ENCODE assay signal across 39 cellular contexts in genomic region chr16:3268294-3268693, GRCh38. TPM values are rescaled to one million over a fixed set of nuclear protein-coding genes. Genes with fewer than 3 reads are reported as not detected.
"Had no signal": no experiment of that assay in that cellular context is flagged by ENCODE, and none has a peak within 500 bp of the region (broad histone marks: within the 10 kb centered on the region; RNA-seq: fewer than 3 reads in every experiment).

No MANE protein-coding gene starts in this region.

- ATAC-seq: activated CD4-positive, alpha-beta T cell treated with anti-CD3 and anti-CD28 coated beads for 36 hours; activated CD4-positive, CD25-positive, alpha-beta regulatory T cell treated with anti-CD3 and anti-CD28 coated beads, Interleukin-2, amount 50 U/mL, for 24 hours; activated CD8-positive, alpha-beta memory T cell treated with anti-CD3 and anti-CD28 coated beads, Interleukin-2, amount 10 ng/mL, durations not matched to agents 7 days and 5 days; activated CD8-positive, alpha-beta T cell treated with anti-CD3 and anti-CD28 coated beads, Interleukin-2, amount 10 ng/mL, durations not matched to agents 7 days and 5 days; activated naive CD4-positive, alpha-beta T cell treated with anti-CD3 and anti-CD28 coated beads, Interleukin-2, amount 50 U/mL, for 72 hours; activated T-cell treated with anti-CD3 and anti-CD28 coated beads, Interleukin-2, amount 50 U/mL, for 72 hours; activated T-helper 17 cell treated with anti-CD3 and anti-CD28 coated beads, Interleukin-2, amount 50 U/mL, for 72 hours; WTC11 had no signal

- H3K4me3 Mint-ChIP-seq: activated CD4-positive, alpha-beta memory T cell treated with anti-CD3 and anti-CD28 coated beads, Interleukin-2, amount 10 ng/mL, durations not matched to agents 7 days and 5 days; activated CD4-positive, alpha-beta T cell treated with anti-CD3 and anti-CD28 coated beads for 36 hours; activated CD4-positive, alpha-beta T cell treated with anti-CD3 and anti-CD28 coated beads, Interleukin-2, amount 10 ng/mL, durations not matched to agents 7 days and 5 days; activated CD8-positive, alpha-beta memory T cell treated with anti-CD3 and anti-CD28 coated beads, Interleukin-2, amount 10 ng/mL, durations not matched to agents 7 days and 5 days; activated CD8-positive, alpha-beta T cell treated with anti-CD3 and anti-CD28 coated beads, Interleukin-2, amount 10 ng/mL, durations not matched to agents 7 days and 5 days; activated naive CD4-positive, alpha-beta T cell treated with anti-CD3 and anti-CD28 coated beads for 36 hours; activated T-cell treated with anti-CD3 and anti-CD28 coated beads, Interleukin-2, amount 50 U/mL, for 24 hours; activated T-cell treated with anti-CD3 and anti-CD28 coated beads, Interleukin-2, amount 50 U/mL, for 72 hours; activated T-helper 1 cell treated with anti-CD3 and anti-CD28 coated beads, Interleukin-12 subunit alpha, Interleukin-12 subunit beta, Interleukin-2, Interleukin-4 antibody, amounts not matched to agents 30 ng/mL and 10 ng/mL and 1 ng/mL, durations not matched to agents 14 hours and 24 hours and 36 hours; activated T-helper 17 cell treated with anti-CD3 and anti-CD28 coated beads, Interleukin-2, amount 50 U/mL, for 72 hours; brain; central memory CD8-positive, alpha-beta T cell; T-helper 1 cell treated with Interleukin-12 subunit alpha and Interleukin-12 subunit beta and Interleukin-4 antibody, amounts not matched to agents 30 μg/mL and 1 μg/mL, for 36 hours; T-helper 2 cell treated with Interferon-gamma antibody and Interleukin-4, amounts not matched to agents 5 μg/mL and 100 μg/mL, for 36 hours; WTC11 had no signal

- H3K9me3 Mint-ChIP-seq: activated T-helper 17 cell treated with anti-CD3 and anti-CD28 coated beads, Interleukin-2, amount 50 U/mL, for 72 hours; central memory CD8-positive, alpha-beta T cell had no signal

- H3K27ac ChIP-seq: ascending aorta, cardiac muscle cell, VCaP had no signal

- DNase-seq: activated CD4-positive, alpha-beta memory T cell treated with anti-CD3 and anti-CD28 coated beads, Interleukin-2, amount 10 ng/mL, durations not matched to agents 7 days and 5 days; activated CD4-positive, alpha-beta T cell treated with anti-CD3 and anti-CD28 coated beads for 1 hour; activated CD4-positive, alpha-beta T cell treated with anti-CD3 and anti-CD28 coated beads for 36 hours; activated CD4-positive, alpha-beta T cell treated with anti-CD3 and anti-CD28 coated beads for 48 hours; activated CD4-positive, alpha-beta T cell treated with anti-CD3 and anti-CD28 coated beads, Interleukin-2, amount 10 ng/mL, durations not matched to agents 7 days and 5 days; activated CD4-positive, alpha-beta T cell treated with anti-CD3 and anti-CD28 coated beads, Interleukin-2, amount 50 U/mL, for 48 hours; activated CD4-positive, CD25-positive, alpha-beta regulatory T cell; activated CD8-positive, alpha-beta memory T cell treated with anti-CD3 and anti-CD28 coated beads for 24 hours; activated CD8-positive, alpha-beta memory T cell treated with anti-CD3 and anti-CD28 coated beads, Interleukin-2, amount 10 ng/mL, durations not matched to agents 7 days and 5 days; activated CD8-positive, alpha-beta memory T cell treated with anti-CD3 and anti-CD28 coated beads, Interleukin-2, amount 50 U/mL, for 48 hours; activated CD8-positive, alpha-beta T cell treated with anti-CD3 and anti-CD28 coated beads, Interleukin-2, amount 10 ng/mL, durations not matched to agents 7 days and 5 days; activated effector memory CD4-positive, alpha-beta T cell treated with anti-CD3 and anti-CD28 coated beads, Interleukin-2, amount 50 U/mL, for 16 hours; activated gamma-delta T cell treated with Interleukin-2 at 50 U/mL for 16 hours; activated naive CD4-positive, alpha-beta T cell; activated naive CD4-positive, alpha-beta T cell treated with anti-CD3 and anti-CD28 coated beads for 36 hours; activated naive CD4-positive, alpha-beta T cell treated with anti-CD3 and anti-CD28 coated beads, Interleukin-2, amount 50 U/mL, for 16 hours; activated T-cell treated with anti-CD3 and anti-CD28 coated beads, Interleukin-2, amount 50 U/mL, for 24 hours; activated T-cell treated with anti-CD3 and anti-CD28 coated beads, Interleukin-2, amount 50 U/mL, for 72 hours; amygdala; anterior cingulate cortex; caudate nucleus; cerebellar nuclear complex; SW 1271; T-helper 1 cell; T-helper 2 cell; T-helper 9 cell had no signal

- H3K27me3 Mint-ChIP-seq: activated CD4-positive, alpha-beta memory T cell treated with anti-CD3 and anti-CD28 coated beads, Interleukin-2, amount 10 ng/mL, durations not matched to agents 7 days and 5 days; activated CD4-positive, alpha-beta T cell treated with anti-CD3 and anti-CD28 coated beads for 36 hours; activated CD4-positive, alpha-beta T cell treated with anti-CD3 and anti-CD28 coated beads, Interleukin-2, amount 10 ng/mL, durations not matched to agents 7 days and 5 days; activated CD8-positive, alpha-beta memory T cell treated with anti-CD3 and anti-CD28 coated beads, Interleukin-2, amount 10 ng/mL, durations not matched to agents 7 days and 5 days; activated T-cell treated with anti-CD3 and anti-CD28 coated beads, Interleukin-2, amount 50 U/mL, for 24 hours; activated T-helper 17 cell treated with anti-CD3 and anti-CD28 coated beads, Interleukin-2, amount 50 U/mL, for 72 hours; central memory CD8-positive, alpha-beta T cell had no signal

- H3K4me1 Mint-ChIP-seq: activated T-helper 17 cell treated with anti-CD3 and anti-CD28 coated beads, Interleukin-2, amount 50 U/mL, for 72 hours had no signal

- H3K4me3 ChIP-seq: ascending aorta, cardiac muscle cell had no signal

- H3K36me3 ChIP-seq: cardiac muscle cell had no signal

- H3K27ac Mint-ChIP-seq: activated CD4-positive, alpha-beta memory T cell treated with anti-CD3 and anti-CD28 coated beads, Interleukin-2, amount 10 ng/mL, durations not matched to agents 7 days and 5 days; activated CD4-positive, alpha-beta T cell treated with anti-CD3 and anti-CD28 coated beads for 36 hours; activated CD4-positive, alpha-beta T cell treated with anti-CD3 and anti-CD28 coated beads, Interleukin-2, amount 10 ng/mL, durations not matched to agents 7 days and 5 days; activated CD8-positive, alpha-beta memory T cell treated with anti-CD3 and anti-CD28 coated beads, Interleukin-2, amount 10 ng/mL, durations not matched to agents 7 days and 5 days; activated CD8-positive, alpha-beta T cell treated with anti-CD3 and anti-CD28 coated beads, Interleukin-2, amount 10 ng/mL, durations not matched to agents 7 days and 5 days; activated naive CD4-positive, alpha-beta T cell treated with anti-CD3 and anti-CD28 coated beads for 36 hours; activated naive CD4-positive, alpha-beta T cell treated with anti-CD3 and anti-CD28 coated beads, Interleukin-2, amount 50 U/mL, for 72 hours; activated T-cell treated with anti-CD3 and anti-CD28 coated beads, Interleukin-2, amount 50 U/mL, for 24 hours; activated T-cell treated with anti-CD3 and anti-CD28 coated beads, Interleukin-2, amount 50 U/mL, for 72 hours; activated T-helper 1 cell treated with anti-CD3 and anti-CD28 coated beads, Interleukin-12 subunit alpha, Interleukin-12 subunit beta, Interleukin-2, Interleukin-4 antibody, amounts not matched to agents 30 ng/mL and 10 ng/mL and 1 ng/mL, durations not matched to agents 14 hours and 24 hours and 36 hours; activated T-helper 17 cell treated with anti-CD3 and anti-CD28 coated beads, Interleukin-2, amount 50 U/mL, for 72 hours; brain; T-helper 1 cell treated with Interleukin-12 subunit alpha and Interleukin-12 subunit beta and Interleukin-4 antibody, amounts not matched to agents 30 μg/mL and 1 μg/mL, for 36 hours; T-helper 2 cell treated with Interferon-gamma antibody and Interleukin-4, amounts not matched to agents 5 μg/mL and 100 μg/mL, for 36 hours; WTC11 had no signal

- H3K27me3 ChIP-seq: ascending aorta, cardiac muscle cell had no signal

- H3K36me3 Mint-ChIP-seq: brain, WTC11 had no signal

RNA-seq across cellular contexts. Expression of gene MEFV, which starts 11.9 kb away (rescaled TPM):
- total RNA-seq: activated T-helper 1 cell treated with anti-CD3 and anti-CD28 coated beads, Interleukin-12 subunit alpha, Interleukin-12 subunit beta, Interleukin-2, Interleukin-4 antibody, amounts not matched to agents 30 ng/mL and 10 ng/mL and 1 ng/mL, durations not matched to agents 14 hours and 24 hours and 36 hours; bronchial epithelial cell; cardiac muscle cell had no signal
